ENCODE assay signal across 1 cellular context in the genomic region with DNA sequence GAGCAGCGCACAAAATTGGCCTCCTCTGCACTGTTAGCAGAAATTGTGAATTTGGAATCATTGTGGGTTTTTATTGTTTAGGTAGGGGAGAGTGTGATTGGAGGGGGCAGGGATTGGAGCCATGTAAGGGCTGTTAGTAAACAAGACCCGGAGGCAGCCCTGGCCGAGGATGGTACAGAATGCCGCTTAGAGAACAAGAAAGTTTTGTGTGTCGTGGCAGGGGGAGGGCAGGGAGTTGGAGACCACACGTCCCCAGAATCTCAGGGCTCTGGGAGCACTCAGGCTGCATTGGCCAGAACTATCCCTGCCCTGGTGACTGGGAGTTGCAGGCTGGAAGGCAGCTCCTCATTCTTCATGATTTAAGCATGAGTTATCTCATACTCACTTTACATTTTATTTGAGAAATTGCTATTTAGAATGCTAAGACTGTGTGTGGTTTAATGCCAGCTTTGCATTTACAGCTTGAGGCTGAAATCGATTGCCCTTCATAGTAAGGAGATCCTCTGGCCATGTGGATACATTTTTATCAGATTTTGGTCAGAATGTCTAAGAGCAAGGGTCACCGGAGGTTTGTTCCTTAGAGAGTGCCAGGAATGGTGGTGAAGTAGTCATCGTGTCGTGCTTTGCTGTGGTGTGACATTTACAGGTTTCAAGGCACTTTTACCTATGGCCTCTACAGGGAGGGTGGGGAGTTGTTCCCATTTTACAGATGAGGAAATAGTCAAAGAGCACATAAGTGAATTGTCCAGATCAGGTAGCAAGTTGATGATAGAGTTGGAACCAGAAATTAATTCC.
TF ChIP-seq lines count a peak whose summit lies in the region.

No MANE protein-coding gene starts in this region.

TF ChIP-seq in H1, 55 proteins besides CTCF, POLR2A, EP300 and RAD21 (continued from another document):
- TF ChIP-seq CTBP2 (IDR thresholded peaks at IDR 0.05; ENCODE audit: borderline replicate concordance, insufficient read depth, insufficient read length, low read length), result no peak
- no peak for TF ChIP-seq CBX5 (IDR thresholded peaks at IDR 0.05; ENCODE audit: low read depth, low read length)
- TF ChIP-seq HDAC2 (IDR thresholded peaks at IDR 0.05; ENCODE audit: borderline replicate concordance in 1 of 2, low read depth in 2 of 2, low read length in 2 of 2), result no peak
- TF ChIP-seq, protein P1, sequence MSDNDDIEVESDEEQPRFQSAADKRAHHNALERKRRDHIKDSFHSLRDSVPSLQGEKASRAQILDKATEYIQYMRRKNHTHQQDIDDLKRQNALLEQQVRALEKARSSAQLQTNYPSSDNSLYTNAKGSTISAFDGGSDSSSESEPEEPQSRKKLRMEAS (IDR thresholded peaks at IDR 0.05), result no peak
- no peak for TF ChIP-seq NANOG (IDR thresholded peaks at IDR 0.05; ENCODE audit: insufficient read depth, low read depth, low read length, poor library complexity, severe bottlenecking)
- TF ChIP-seq POLR2AphosphoS5 (IDR thresholded peaks at IDR 0.05; ENCODE audit: low read depth, low read length), result no peak
- no peak for TF ChIP-seq TAF1 (IDR thresholded peaks at IDR 0.05; ENCODE audit: low read depth, low read length)
- TF ChIP-seq, protein P2, sequence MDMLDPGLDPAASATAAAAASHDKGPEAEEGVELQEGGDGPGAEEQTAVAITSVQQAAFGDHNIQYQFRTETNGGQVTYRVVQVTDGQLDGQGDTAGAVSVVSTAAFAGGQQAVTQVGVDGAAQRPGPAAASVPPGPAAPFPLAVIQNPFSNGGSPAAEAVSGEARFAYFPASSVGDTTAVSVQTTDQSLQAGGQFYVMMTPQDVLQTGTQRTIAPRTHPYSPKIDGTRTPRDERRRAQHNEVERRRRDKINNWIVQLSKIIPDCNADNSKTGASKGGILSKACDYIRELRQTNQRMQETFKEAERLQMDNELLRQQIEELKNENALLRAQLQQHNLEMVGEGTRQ (IDR thresholded peaks at IDR 0.05; ENCODE audit: low read length), result no peak
- no peak for TF ChIP-seq POU5F1 (IDR thresholded peaks at IDR 0.05; ENCODE audit: low read depth, low read length)
- TF ChIP-seq MAFK (IDR thresholded peaks at IDR 0.05; ENCODE audit: low read depth, low read length), result no peak
- no peak for TF ChIP-seq ZNF274 (IDR thresholded peaks at IDR 0.05; ENCODE audit: borderline replicate concordance, extremely low read depth, low read length)
- no peak for TF ChIP-seq SP1 (IDR thresholded peaks at IDR 0.05; ENCODE audit: low read depth, low read length)
- no peak for TF ChIP-seq CBX8 (IDR thresholded peaks at IDR 0.05; ENCODE audit: borderline replicate concordance, low read depth, low read length)
- TF ChIP-seq NRF1 (IDR thresholded peaks at IDR 0.05; ENCODE audit: low read depth, low read length), result no peak
TF ChIP-seq in H1: peak in this region for 0.
